Comparison of ENCODE assay signal across 19 cellular contexts in the genomic region with DNA sequence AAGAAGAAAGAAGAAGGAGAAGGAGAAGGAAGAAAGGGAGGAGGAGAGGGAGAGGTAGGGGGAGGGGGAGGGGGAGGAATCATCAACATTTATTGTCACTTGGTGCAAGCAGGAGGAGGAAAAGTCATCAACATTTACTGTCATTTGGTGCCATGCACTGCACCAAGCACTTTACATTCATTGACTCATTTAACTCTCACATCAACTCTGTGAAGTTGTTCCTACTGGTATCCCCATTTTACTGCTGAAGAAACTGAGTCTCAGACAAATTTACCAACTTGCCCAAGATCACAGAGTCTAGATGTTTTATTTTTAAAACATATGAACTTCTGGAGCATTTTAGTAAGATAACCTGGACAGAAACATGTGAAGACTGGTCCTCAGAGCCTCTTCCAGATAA. TPM values are rescaled to one million over a fixed set of nuclear protein-coding genes. Genes with fewer than 3 reads are reported as not detected.
A peak's percentile ranks its signal among the peaks of the same experiment; 100 is the strongest.
DNase-seq lines count a peak whose midpoint lies in the region; ATAC-seq, FAIRE-seq and TF ChIP-seq lines count a peak whose summit lies in the region.
"Had no signal": no experiment of that assay in that cellular context is flagged by ENCODE, and none has a peak within 500 bp of the region (broad histone marks: within the 10 kb centered on the region; RNA-seq: fewer than 3 reads in every experiment).

No MANE protein-coding gene starts in this region.

- H3K4me1 ChIP-seq in HepG2 (ENCODE audit: insufficient read depth, low read length) (no peaks in the 10 kb centered on the region), right lobe of liver (no peaks in the 10 kb centered on the region)
- H3K4me1 ChIP-seq: Caco-2 had no signal

- intact Hi-C loops in HepG2 (cut with micrococcal nuclease; ENCODE audit: unreplicated experiment) = no loop called here
- intact Hi-C loops in right lobe of liver (cut with DNase I) = no loop called here
- intact Hi-C loops in activated B cell treated with CpG ODN at 0.5 μM for 24 hours (cut with micrococcal nuclease) = no loop called here

- H3K36me3 ChIP-seq in HepG2 (replicated peaks in 1 of 2; ENCODE audit: control insufficient read depth in 1 of 2, insufficient read depth in 2 of 2, low read length in 2 of 2) (peaks cover 3 to 5% of the 10 kb centered on the region in 2 experiments; a peak in 2 of 5 replicates), right lobe of liver (peaks cover 0 to 14% (median 0%) of the 10 kb centered on the region in 4 donors)

- H3K4me3 ChIP-seq in HepG2 (replicated peaks in 1 of 3; ENCODE audit: insufficient read depth in 1 of 3, low read depth in 2 of 3, low read length in 3 of 3) (no peak overlapping the region), right lobe of liver (no peak overlapping the region)
- H3K4me3 ChIP-seq: BLaER1, GM23248 had no signal

- ATAC-seq in HepG2 (no peak), right lobe of liver (no peak), activated B cell treated with CpG ODN at 0.5 μM for 24 hours (ENCODE audit: low read depth) (no peak), memory B cell (ENCODE audit: low read depth) (no peak), GM21447 (IDR thresholded peaks at IDR 0.05; ENCODE audit: unreplicated experiment) (no peak)
- no peak for ATAC-seq in activated T-helper 17 cell treated with anti-CD3 and anti-CD28 coated beads, Interleukin-2, amount 50 U/mL, for 72 hours (replicated peaks)
- ATAC-seq: CD8-positive, alpha-beta T cell; HCT116 had no signal

- TF ChIP-seq POLR2A in HepG2 (IDR thresholded peaks at IDR 0.05; ENCODE audit: insufficient read depth in 1 of 2, low read depth in 2 of 2, low read length in 2 of 2) = no peak
- no peak for TF ChIP-seq POLR2A in right lobe of liver (IDR thresholded peaks at IDR 0.05)

- no peak for TF ChIP-seq EP300 in HepG2 (IDR thresholded peaks at IDR 0.05; ENCODE audit: low read depth in 2 of 2, low read length in 2 of 2)
- TF ChIP-seq EP300 in HepG2 (CRISPR knock-in tag; IDR thresholded peaks at IDR 0.05; ENCODE audit: borderline replicate concordance) = no peak

- TF ChIP-seq CTCF in HepG2 (CRISPR knock-in tag; IDR thresholded peaks at IDR 0.05) (no peak), right lobe of liver (IDR thresholded peaks at IDR 0.05) (no peak), activated B cell treated with CpG ODN at 0.5 μM for 24 hours (IDR thresholded peaks at IDR 0.05) (no peak)

- H2AFZ ChIP-seq in HepG2 (ENCODE audit: low read length) = no peak overlapping the region
- H2AFZ ChIP-seq: GM23248 had no signal

- no peak overlapping the region for H3K9ac ChIP-seq in HepG2 (ENCODE audit: insufficient read depth, low read depth, low read length)
- H3K9ac ChIP-seq: BLaER1, GM23248 had no signal

- no peaks in the 10 kb centered on the region for H4K20me1 ChIP-seq in HepG2 (ENCODE audit: insufficient read depth, low read length)
- H4K20me1 ChIP-seq: BLaER1 had no signal

- H3K4me1 Mint-ChIP-seq in activated B cell treated with CpG ODN at 0.5 μM for 24 hours = peaks cover 24% of the 10 kb centered on the region
- peaks cover 18% of the 10 kb centered on the region for H3K4me1 Mint-ChIP-seq in memory B cell
- H3K4me1 Mint-ChIP-seq in activated T-helper 17 cell treated with anti-CD3 and anti-CD28 coated beads, Interleukin-2, amount 50 U/mL, for 72 hours = no peaks in the 10 kb centered on the region

- CTCF ChIA-PET in HepG2 (lab: Yijun Ruan, JAX; ENCODE audit: low intra/inter-chr PET ratio, low total read pairs) (no interaction called here), activated B cell treated with CpG ODN at 0.5 μM for 24 hours (lab: Charles Lee) (no interaction called here)

- DNase-seq in HepG2 (ENCODE audit: low spot score) = no peak
- DNase-seq in right lobe of liver = no peak
- no peak for DNase-seq in activated B cell treated with CpG ODN at 0.5 μM for 24 hours
- no peak for DNase-seq in memory B cell (ENCODE audit: low spot score in 2 of 2)
- DNase-seq: Caco-2; CD4-positive, CD25-positive, alpha-beta regulatory T cell; CD8-positive, alpha-beta T cell; DMS153; DND-41; GM23248; H9 had no signal

- H3K9me3 Mint-ChIP-seq in activated B cell treated with CpG ODN at 0.5 μM for 24 hours = peaks cover 3% of the 10 kb centered on the region
- peaks cover 1% of the 10 kb centered on the region for H3K9me3 Mint-ChIP-seq in memory B cell
- H3K9me3 Mint-ChIP-seq in activated T-helper 17 cell treated with anti-CD3 and anti-CD28 coated beads, Interleukin-2, amount 50 U/mL, for 72 hours = peaks cover 14% of the 10 kb centered on the region

- H3K79me2 ChIP-seq in HepG2 (ENCODE audit: insufficient read depth, low read length) = no peaks in the 10 kb centered on the region

- H3K27ac ChIP-seq in HepG2 (ENCODE audit: extremely low read length, insufficient read depth, low read length) (no peak overlapping the region), right lobe of liver (no peak overlapping the region)
- H3K27ac ChIP-seq: BLaER1, C4-2B, GM23248 had no signal

- no peak overlapping the region for H3K4me2 ChIP-seq in HepG2 (ENCODE audit: low read depth, low read length)
- H3K4me2 ChIP-seq: BLaER1 had no signal

- no TSS peak for BruUV-seq in HepG2 (replicated peaks; lab: Mats Ljungman, UMichigan)

- peak; percentile 23 for FAIRE-seq in HepG2 (lab: Jason Lieb, UNC)
- FAIRE-seq: G401.6, GM12892 had no signal

- H3K4me3 Mint-ChIP-seq in activated B cell treated with CpG ODN at 0.5 μM for 24 hours (no peak overlapping the region), memory B cell (no peak overlapping the region)
- no peak overlapping the region for H3K4me3 Mint-ChIP-seq in activated T-helper 17 cell treated with anti-CD3 and anti-CD28 coated beads, Interleukin-2, amount 50 U/mL, for 72 hours
- H3K4me3 Mint-ChIP-seq: CD4-positive, CD25-positive, alpha-beta regulatory T cell; CD8-positive, alpha-beta T cell; H9 had no signal

- H3K27ac Mint-ChIP-seq in activated B cell treated with CpG ODN at 0.5 μM for 24 hours (peak overlapping the region; percentile 66), memory B cell (peak overlapping the region; percentile 10)
- no peak overlapping the region for H3K27ac Mint-ChIP-seq in activated T-helper 17 cell treated with anti-CD3 and anti-CD28 coated beads, Interleukin-2, amount 50 U/mL, for 72 hours
- H3K27ac Mint-ChIP-seq: CD4-positive, CD25-positive, alpha-beta regulatory T cell had no signal

- no peak for TF ChIP-seq RAD21 in HepG2 (CRISPR knock-in tag; IDR thresholded peaks at IDR 0.05)

- in situ Hi-C loops in HepG2 (cut with HindIII; ENCODE audit: extremely low pct_ligation_motif_present, low pct_unique_long_range_greater_than_20kb) = no loop called here

- H3K36me3 Mint-ChIP-seq in activated B cell treated with CpG ODN at 0.5 μM for 24 hours (ENCODE audit: low read depth) (peaks cover 63% of the 10 kb centered on the region), memory B cell (peaks cover 52% of the 10 kb centered on the region)
- H3K36me3 Mint-ChIP-seq in activated T-helper 17 cell treated with anti-CD3 and anti-CD28 coated beads, Interleukin-2, amount 50 U/mL, for 72 hours (ENCODE audit: low read depth) = peaks cover 91% of the 10 kb centered on the region

- H3K27me3 ChIP-seq in HepG2 (ENCODE audit: control insufficient read depth in 1 of 2, insufficient read depth in 2 of 2, low read length in 2 of 2) (no peaks in the 10 kb centered on the region), right lobe of liver (no peaks in the 10 kb centered on the region)
- H3K27me3 ChIP-seq: BLaER1 had no signal

- POLR2A ChIA-PET in HepG2 (lab: Yijun Ruan, JAX) = no interaction called here
- POLR2A ChIA-PET in activated B cell treated with CpG ODN at 0.5 μM for 24 hours (lab: Charles Lee) = no interaction called here

- H3K9me3 ChIP-seq in HepG2 (ENCODE audit: low read length) (no peaks in the 10 kb centered on the region), right lobe of liver (no peaks in the 10 kb centered on the region)
- H3K9me3 ChIP-seq: BLaER1 had no signal

- H3K27me3 Mint-ChIP-seq in activated B cell treated with CpG ODN at 0.5 μM for 24 hours = no peaks in the 10 kb centered on the region
- H3K27me3 Mint-ChIP-seq in memory B cell = no peaks in the 10 kb centered on the region
- no peaks in the 10 kb centered on the region for H3K27me3 Mint-ChIP-seq in activated T-helper 17 cell treated with anti-CD3 and anti-CD28 coated beads, Interleukin-2, amount 50 U/mL, for 72 hours
- H3K27me3 Mint-ChIP-seq: CD4-positive, CD25-positive, alpha-beta regulatory T cell had no signal

RNA-seq across cellular contexts. Expression of gene NEB, which starts 46.7 kb away (rescaled TPM):
- 0.18 and 0.24 TPM in 2 replicates for total RNA-seq in HepG2 (2016; rRNA removed; fragmentation: Illumina TruSeq; extraction: Trizol)
- 0.10 TPM in 1 of 2 replicates, not detected in the other for total RNA-seq in HepG2 (2016; cell fraction: cytosol; rRNA removed; fragmentation: Illumina TruSeq; extraction: Trizol; ENCODE audit: low read depth)
- total RNA-seq in HepG2 (2016; cell fraction: insoluble cytoplasmic fraction; rRNA removed; fragmentation: Illumina TruSeq; extraction: Trizol) = 0.19 and 0.33 TPM in 2 replicates
- total RNA-seq in HepG2 (2016; cell fraction: membrane; rRNA removed; fragmentation: Illumina TruSeq; extraction: Trizol) = 0.03 TPM in 2 replicates
- total RNA-seq in HepG2 (2016; cell fraction: nucleus; rRNA removed; fragmentation: Illumina TruSeq; extraction: Trizol) = 0.66 and 0.96 TPM in 2 replicates
- 0.21 and 0.27 TPM in 2 replicates for polyA plus RNA-seq in HepG2 (2011; rRNA removed)
- polyA plus RNA-seq in HepG2 (2011; cell fraction: cytosol; rRNA removed) = 0.03 and 0.05 TPM in 2 replicates
- 0.57 and 0.72 TPM in 2 replicates for polyA plus RNA-seq in HepG2 (2011; cell fraction: nucleus; rRNA removed)
- 1.1 and 1.2 TPM in 2 replicates for polyA plus RNA-seq in HepG2 (2012)
- 0.09 TPM in 1 of 2 replicates, not detected in the other for polyA plus RNA-seq in HepG2 (2016; cell fraction: cytosol; fragmentation: Illumina TruSeq; extraction: Trizol; ENCODE audit: low read depth)
- 0.01 and 0.14 TPM in 2 replicates for polyA plus RNA-seq in HepG2 (2016; cell fraction: insoluble cytoplasmic fraction; fragmentation: Illumina TruSeq; extraction: Trizol; ENCODE audit: low read depth)
- not detected in 2 replicates for polyA plus RNA-seq in HepG2 (2016; cell fraction: membrane; fragmentation: Illumina TruSeq; extraction: Trizol; ENCODE audit: low read depth)
- polyA plus RNA-seq in HepG2 (2016; cell fraction: nucleus; fragmentation: Illumina TruSeq; extraction: Trizol; ENCODE audit: insufficient read depth, low read depth) = 0.41 and 0.64 TPM in 2 replicates
- polyA minus RNA-seq in HepG2 (2011; rRNA and poly(A)+ RNA removed; ENCODE audit: low replicate concordance) = 0.06 and 0.82 TPM in 2 replicates
- 0.10 TPM in 1 of 2 replicates, not detected in the other for polyA minus RNA-seq in HepG2 (2011; cell fraction: cytosol; rRNA and poly(A)+ RNA removed)
- polyA minus RNA-seq in HepG2 (2011; cell fraction: nucleus; rRNA and poly(A)+ RNA removed) = 0.90 and 1.7 TPM in 2 replicates
- 10 to 100 TPM in 3 of 6 experiments, 1 to 10 TPM in 3; 1.3 to 23.1 (median 9.2) TPM for total RNA-seq in right lobe of liver
- 1.2 and 2.0 TPM in 2 replicates for total RNA-seq in activated B cell treated with CpG ODN at 0.5 μM for 24 hours
- 1 to 10 TPM in 1 of 2 donors, under 1 TPM in 1; 0.63 to 1.3 TPM for total RNA-seq in activated T-helper 17 cell treated with anti-CD3 and anti-CD28 coated beads, Interleukin-2, amount 50 U/mL, for 72 hours
- total RNA-seq: A172 had no signal

RNA-seq across cellular contexts. Expression of gene ARL5A, which starts 47.3 kb away (rescaled TPM):
- total RNA-seq in HepG2 (2016; rRNA removed; fragmentation: Illumina TruSeq; extraction: Trizol) (149 and 170 TPM in 2 replicates), right lobe of liver (10 to 100 TPM; 20.0 to 33.3 (median 22.4) TPM), activated B cell treated with CpG ODN at 0.5 μM for 24 hours (51.0 and 53.2 TPM in 2 replicates)
- 75.4 and 85.0 TPM in 2 replicates for total RNA-seq in HepG2 (2016; cell fraction: cytosol; rRNA removed; fragmentation: Illumina TruSeq; extraction: Trizol; ENCODE audit: low read depth)
- 144 and 150 TPM in 2 replicates for total RNA-seq in HepG2 (2016; cell fraction: insoluble cytoplasmic fraction; rRNA removed; fragmentation: Illumina TruSeq; extraction: Trizol)
- total RNA-seq in HepG2 (2016; cell fraction: membrane; rRNA removed; fragmentation: Illumina TruSeq; extraction: Trizol) = 220 and 225 TPM in 2 replicates
- 85.9 and 100 TPM in 2 replicates for total RNA-seq in HepG2 (2016; cell fraction: nucleus; rRNA removed; fragmentation: Illumina TruSeq; extraction: Trizol)
- polyA plus RNA-seq in HepG2 (2011; rRNA removed) = 34.2 and 47.5 TPM in 2 replicates
- polyA plus RNA-seq in HepG2 (2011; cell fraction: cytosol; rRNA removed) = 23.3 and 35.0 TPM in 2 replicates
- polyA plus RNA-seq in HepG2 (2011; cell fraction: nucleus; rRNA removed) = 21.9 and 29.1 TPM in 2 replicates
- 46.8 and 63.2 TPM in 2 replicates for polyA plus RNA-seq in HepG2 (2012)
- 49.2 and 53.4 TPM in 2 replicates for polyA plus RNA-seq in HepG2 (2016; cell fraction: cytosol; fragmentation: Illumina TruSeq; extraction: Trizol; ENCODE audit: low read depth)
- 78.6 and 90.5 TPM in 2 replicates for polyA plus RNA-seq in HepG2 (2016; cell fraction: insoluble cytoplasmic fraction; fragmentation: Illumina TruSeq; extraction: Trizol; ENCODE audit: low read depth)
- polyA plus RNA-seq in HepG2 (2016; cell fraction: membrane; fragmentation: Illumina TruSeq; extraction: Trizol; ENCODE audit: low read depth) = 89.2 and 108 TPM in 2 replicates
- polyA plus RNA-seq in HepG2 (2016; cell fraction: nucleus; fragmentation: Illumina TruSeq; extraction: Trizol; ENCODE audit: insufficient read depth, low read depth) = 53.8 and 56.7 TPM in 2 replicates
- 8.7 and 27.5 TPM in 2 replicates for polyA minus RNA-seq in HepG2 (2011; rRNA and poly(A)+ RNA removed; ENCODE audit: low replicate concordance)
- 42.2 and 46.0 TPM in 2 replicates for polyA minus RNA-seq in HepG2 (2011; cell fraction: cytosol; rRNA and poly(A)+ RNA removed)
- polyA minus RNA-seq in HepG2 (2011; cell fraction: nucleus; rRNA and poly(A)+ RNA removed) = 141 and 173 TPM in 2 replicates
- 10 to 100 TPM; 72.9 to 76.7 TPM for total RNA-seq in activated T-helper 17 cell treated with anti-CD3 and anti-CD28 coated beads, Interleukin-2, amount 50 U/mL, for 72 hours
